Comparison of ENCODE assay signal across 38 cellular contexts in genomic region chr5:112612663-112613062, GRCh38.
"Had no signal": no experiment of that assay in that cellular context is flagged by ENCODE, and none has a peak within 500 bp of the region (broad histone marks: within the 10 kb centered on the region; RNA-seq: fewer than 3 reads in every experiment).

No MANE protein-coding gene starts in this region.

- H3K9me3 Mint-ChIP-seq: activated B cell treated with CpG ODN at 0.5 μM for 24 hours; activated CD4-positive, alpha-beta memory T cell treated with anti-CD3 and anti-CD28 coated beads, Interleukin-2, amount 10 ng/mL, durations not matched to agents 7 days and 5 days; activated naive CD4-positive, alpha-beta T cell treated with anti-CD3 and anti-CD28 coated beads, Interleukin-2, amount 10 ng/mL, durations not matched to agents 7 days and 5 days; activated naive CD8-positive, alpha-beta T cell treated with anti-CD3 and anti-CD28 coated beads, Interleukin-2, amount 50 U/mL, for 24 hours; T-cell had no signal

- H3K27me3 Mint-ChIP-seq: activated naive CD8-positive, alpha-beta T cell; activated naive CD8-positive, alpha-beta T cell treated with anti-CD3 and anti-CD28 coated beads, Interleukin-2, amount 50 U/mL, for 24 hours; brain had no signal

- H3K4me2 ChIP-seq: PC-9 had no signal

- H3K4me3 ChIP-seq: PC-9 had no signal

- H3K4me3 Mint-ChIP-seq: activated B cell treated with CpG ODN at 0.5 μM for 24 hours; activated CD4-positive, alpha-beta memory T cell treated with anti-CD3 and anti-CD28 coated beads, Interleukin-2, amount 10 ng/mL, durations not matched to agents 7 days and 5 days; activated CD8-positive, alpha-beta memory T cell treated with anti-CD3 and anti-CD28 coated beads, Interleukin-2, amount 10 ng/mL, durations not matched to agents 7 days and 5 days; activated naive CD4-positive, alpha-beta T cell treated with anti-CD3 and anti-CD28 coated beads, Interleukin-2, amount 10 ng/mL, durations not matched to agents 7 days and 5 days; activated naive CD8-positive, alpha-beta T cell; activated naive CD8-positive, alpha-beta T cell treated with anti-CD3 and anti-CD28 coated beads, Interleukin-2, amount 50 U/mL, for 24 hours; brain; T-cell; T-helper 17 cell had no signal

- H3K27ac ChIP-seq: PC-9, RWPE1, VCaP had no signal

- H3K4me1 Mint-ChIP-seq: activated B cell treated with CpG ODN at 0.5 μM for 24 hours; activated CD4-positive, alpha-beta memory T cell treated with anti-CD3 and anti-CD28 coated beads, Interleukin-2, amount 10 ng/mL, durations not matched to agents 7 days and 5 days; activated CD8-positive, alpha-beta memory T cell treated with anti-CD3 and anti-CD28 coated beads, Interleukin-2, amount 10 ng/mL, durations not matched to agents 7 days and 5 days; activated naive CD4-positive, alpha-beta T cell treated with anti-CD3 and anti-CD28 coated beads, Interleukin-2, amount 10 ng/mL, durations not matched to agents 7 days and 5 days; activated naive CD8-positive, alpha-beta T cell treated with anti-CD3 and anti-CD28 coated beads, Interleukin-2, amount 50 U/mL, for 24 hours; T-cell; T-helper 17 cell had no signal

- H3K36me3 Mint-ChIP-seq: activated CD8-positive, alpha-beta memory T cell treated with anti-CD3 and anti-CD28 coated beads, Interleukin-2, amount 10 ng/mL, durations not matched to agents 7 days and 5 days; activated naive CD4-positive, alpha-beta T cell treated with anti-CD3 and anti-CD28 coated beads, Interleukin-2, amount 10 ng/mL, durations not matched to agents 7 days and 5 days; activated naive CD8-positive, alpha-beta T cell; brain; T-cell had no signal

- H2AFZ ChIP-seq: PC-9 had no signal

- DNase-seq: activated B cell treated with CpG ODN at 0.5 μM for 24 hours; activated CD4-positive, alpha-beta memory T cell treated with anti-CD3 and anti-CD28 coated beads, Interleukin-2, amount 10 ng/mL, durations not matched to agents 7 days and 5 days; activated CD4-positive, alpha-beta T cell treated with anti-CD3 and anti-CD28 coated beads for 4 hours; activated CD4-positive, alpha-beta T cell treated with anti-CD3 and anti-CD28 coated beads, Interleukin-2, amount 50 U/mL, for 1 hour; activated CD4-positive, CD25-positive, alpha-beta regulatory T cell treated with anti-CD3 and anti-CD28 coated beads, Interleukin-2, amount 50 U/mL, for 72 hours; activated CD8-positive, alpha-beta memory T cell treated with anti-CD3 and anti-CD28 coated beads for 24 hours; activated CD8-positive, alpha-beta memory T cell treated with anti-CD3 and anti-CD28 coated beads, Interleukin-2, amount 10 ng/mL, durations not matched to agents 7 days and 5 days; activated CD8-positive, alpha-beta memory T cell treated with anti-CD3 and anti-CD28 coated beads, Interleukin-2, amount 50 U/mL, for 48 hours; activated effector memory CD4-positive, alpha-beta T cell treated with Interleukin-2 at 50 U/mL for 16 hours; activated naive CD4-positive, alpha-beta T cell treated with anti-CD3 and anti-CD28 coated beads, Interleukin-2, amount 10 ng/mL, durations not matched to agents 7 days and 5 days; activated naive CD8-positive, alpha-beta T cell treated with anti-CD3 and anti-CD28 coated beads, Interleukin-2, amount 50 U/mL, for 24 hours; activated T-cell treated with anti-CD3 and anti-CD28 coated beads, Interleukin-2, amount 50 U/mL, for 48 hours; anterior cingulate cortex; central memory CD4-positive, alpha-beta T cell; Kasumi-1; KBM-7; MM.1S; MV-4-11; NCI-H1092; NCI-H1436 treated with DMSO at 0.1 percent for 48 hours; NCI-H1694 treated with DMSO at 0.1 percent for 48 hours; NCI-H2029; NCI-H2171 treated with DMSO at 0.1 percent for 48 hours; NCI-H226; NCI-H446 treated with DMSO at 0.1 percent for 48 hours; NCI-H524; NCI-H69; NCI-H82; PC-9; SIG-M5; T-cell; T-helper 17 cell had no signal

- ATAC-seq: activated CD8-positive, alpha-beta memory T cell treated with anti-CD3 and anti-CD28 coated beads, Interleukin-2, amount 10 ng/mL, durations not matched to agents 7 days and 5 days; activated naive CD8-positive, alpha-beta T cell treated with anti-CD3 and anti-CD28 coated beads, Interleukin-2, amount 50 U/mL, for 24 hours; Right ventricle myocardium inferior; SK-N-SH treated with all-trans-retinoic acid at 6 μM for 48 hours; T-cell; T-helper 17 cell had no signal

- H3K27ac Mint-ChIP-seq: activated B cell treated with CpG ODN at 0.5 μM for 24 hours; activated CD4-positive, alpha-beta memory T cell treated with anti-CD3 and anti-CD28 coated beads, Interleukin-2, amount 10 ng/mL, durations not matched to agents 7 days and 5 days; activated CD8-positive, alpha-beta memory T cell treated with anti-CD3 and anti-CD28 coated beads, Interleukin-2, amount 10 ng/mL, durations not matched to agents 7 days and 5 days; activated naive CD4-positive, alpha-beta T cell treated with anti-CD3 and anti-CD28 coated beads, Interleukin-2, amount 10 ng/mL, durations not matched to agents 7 days and 5 days; activated naive CD8-positive, alpha-beta T cell; activated naive CD8-positive, alpha-beta T cell treated with anti-CD3 and anti-CD28 coated beads, Interleukin-2, amount 50 U/mL, for 24 hours; brain; T-cell; T-helper 17 cell had no signal
